ENCODE assay signal across 34 cellular contexts in the genomic region with DNA sequence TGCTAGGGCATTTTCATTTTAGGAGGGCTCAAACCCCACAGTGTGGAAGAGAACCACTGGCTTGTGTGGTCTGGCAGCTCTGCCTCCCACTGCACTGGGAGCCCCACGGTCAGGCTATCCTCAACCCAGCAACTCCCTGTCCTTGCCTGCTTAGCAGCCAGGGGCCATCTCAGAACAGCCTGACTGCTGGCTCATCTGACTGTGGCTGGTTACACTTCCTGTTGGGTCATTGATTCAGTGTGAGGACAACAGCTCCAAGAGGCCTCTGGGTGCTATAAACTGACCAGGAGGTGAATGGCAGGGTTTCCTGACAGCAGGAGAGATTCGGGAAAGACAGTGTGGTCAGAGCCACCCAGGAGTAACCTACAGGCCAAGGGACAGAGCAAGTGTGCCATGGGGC. TPM values are rescaled to one million over a fixed set of nuclear protein-coding genes. Genes with fewer than 3 reads are reported as not detected.
A peak's percentile ranks its signal among the peaks of the same experiment; 100 is the strongest.
DNase-seq lines count a peak whose midpoint lies in the region; ATAC-seq, FAIRE-seq and TF ChIP-seq lines count a peak whose summit lies in the region.
"Had no signal": no experiment of that assay in that cellular context is flagged by ENCODE, and none has a peak within 500 bp of the region (broad histone marks: within the 10 kb centered on the region; RNA-seq: fewer than 3 reads in every experiment).

No MANE protein-coding gene starts in this region.

- H3K4me1 Mint-ChIP-seq in natural killer cell: peaks cover 43 to 59% of the 10 kb centered on the region in 2 donors
- H3K4me1 Mint-ChIP-seq in activated T-cell treated with anti-CD3 and anti-CD28 coated beads, Interleukin-2, amount 50 U/mL, for 4 hours (ENCODE audit: low read depth): peaks cover 3% of the 10 kb centered on the region

- H3K9me3 Mint-ChIP-seq in natural killer cell: no peaks in the 10 kb centered on the region
- no peaks in the 10 kb centered on the region for H3K9me3 Mint-ChIP-seq in activated T-cell treated with anti-CD3 and anti-CD28 coated beads, Interleukin-2, amount 50 U/mL, for 4 hours
- H3K9me3 Mint-ChIP-seq: activated naive CD8-positive, alpha-beta T cell treated with anti-CD3 and anti-CD28 coated beads for 36 hours; CD8-positive, alpha-beta memory T cell; neural progenitor cell had no signal

- ATAC-seq in natural killer cell: no peak
- no peak for ATAC-seq in activated T-cell treated with anti-CD3 and anti-CD28 coated beads, Interleukin-2, amount 50 U/mL, for 4 hours
- no peak for ATAC-seq in upper lobe of left lung (ENCODE audit: low FRiP score in 2 of 2)
- ATAC-seq in left colon: no peak
- ATAC-seq: activated CD8-positive, alpha-beta T cell treated with anti-CD3 and anti-CD28 coated beads, Interleukin-2, amount 10 ng/mL, durations not matched to agents 7 days and 5 days; lower lobe of right lung; T-helper 17 cell had no signal

- H3K36me3 ChIP-seq in bronchial epithelial cell (ENCODE audit: control insufficient read depth, insufficient read depth, low read length) (no peaks in the 10 kb centered on the region), upper lobe of left lung (no peaks in the 10 kb centered on the region)
- H3K36me3 ChIP-seq: lower lobe of right lung, MG63, neural progenitor cell, sigmoid colon had no signal

- TF ChIP-seq POLR2A in upper lobe of left lung (IDR thresholded peaks at IDR 0.05): no peak

- H3K27ac ChIP-seq in upper lobe of left lung: no peak overlapping the region
- H3K27ac ChIP-seq: lower lobe of right lung, neural progenitor cell, RWPE1, sigmoid colon had no signal

- H3K27ac Mint-ChIP-seq in natural killer cell: peak overlapping the region; percentile 84 to 95
- H3K27ac Mint-ChIP-seq: activated CD8-positive, alpha-beta T cell treated with anti-CD3 and anti-CD28 coated beads, Interleukin-2, amount 10 ng/mL, durations not matched to agents 7 days and 5 days; activated naive CD8-positive, alpha-beta T cell treated with anti-CD3 and anti-CD28 coated beads for 36 hours; neural progenitor cell; T-helper 17 cell had no signal

- DNase-seq in SKM-1 treated with dmso at 0.1 percent for 144 hours (lab: John Stamatoyannopoulos, UW; ENCODE audit: unreplicated experiment): peak; percentile 17
- no peak for DNase-seq in SKM-1 (lab: John Stamatoyannopoulos, UW; ENCODE audit: unreplicated experiment)
- DNase-seq in bronchial epithelial cell (ENCODE audit: low read depth): peak; percentile 22
- DNase-seq in natural killer cell: no peak
- no peak for DNase-seq in effector CD4-positive, alpha-beta T cell
- no peak for DNase-seq in activated T-cell treated with anti-CD3 and anti-CD28 coated beads, Interleukin-2, amount 50 U/mL, for 4 hours
- DNase-seq in upper lobe of left lung: no peak
- DNase-seq in left colon: no peak
- DNase-seq: activated CD4-positive, CD25-positive, alpha-beta regulatory T cell treated with anti-CD3 and anti-CD28 coated beads, Interleukin-2, amount 50 U/mL, for 72 hours; activated CD8-positive, alpha-beta T cell treated with anti-CD3 and anti-CD28 coated beads, Interleukin-2, amount 10 ng/mL, durations not matched to agents 7 days and 5 days; activated naive CD8-positive, alpha-beta T cell treated with anti-CD3 and anti-CD28 coated beads for 36 hours; aorta; CD8-positive, alpha-beta memory T cell; cortex of kidney; GF-D8; kidney; lower lobe of right lung; MG63; NCI-H1417 treated with DMSO at 0.1 percent for 48 hours; NCI-H2081; NCI-H2227 treated with DMSO at 0.1 percent for 48 hours; sigmoid colon; stimulated activated CD4-positive, alpha-beta T cell treated with anti-CD3 and anti-CD28 coated beads, Interleukin-15, amount 100 ng/mL, for 24 hours; stimulated activated naive CD4-positive, alpha-beta T cell treated with Interleukin-2 at 50 U/mL for 16 hours; T-helper 17 cell had no signal

- WGBS in upper lobe of left lung, 2 donors: 43 to 81% methylated on average over 2 of the region's 2 CpGs

- no peak for TF ChIP-seq CTCF in bronchial epithelial cell (IDR thresholded peaks at IDR 0.05; ENCODE audit: insufficient read depth, low read length, severe bottlenecking)
- no peak for TF ChIP-seq CTCF in natural killer cell (IDR thresholded peaks at IDR 0.05)
- TF ChIP-seq CTCF in upper lobe of left lung (IDR thresholded peaks at IDR 0.05): no peak

- no peaks in the 10 kb centered on the region for H3K27me3 ChIP-seq in bronchial epithelial cell (ENCODE audit: control insufficient read depth, insufficient read depth, low read length)
- H3K27me3 ChIP-seq in upper lobe of left lung: peaks cover 0 to 7% (median 0%) of the 10 kb centered on the region in 4 donors
- H3K27me3 ChIP-seq: MG63, sigmoid colon had no signal

- no peak for FAIRE-seq in bronchial epithelial cell (lab: Jason Lieb, UNC)
- FAIRE-seq: endometrium, H1, kidney, urothelium cell line had no signal

- peaks cover 8 to 17% (median 13%) of the 10 kb centered on the region in 4 donors for H3K4me1 ChIP-seq in upper lobe of left lung

- intact Hi-C loops in natural killer cell (cut with micrococcal nuclease) (loop anchor here (10.0 kb wide), 1 partner anchor 309 kb away; a partner anchor contains a TSS), left colon (cut with DNase I, micrococcal nuclease) (loop anchor here in 1 of 2 donors (5.0 kb wide), 1 partner anchor 77 kb away; no protein-coding TSS in a partner anchor)

- H3K36me3 Mint-ChIP-seq in natural killer cell: no peaks in the 10 kb centered on the region
- no peaks in the 10 kb centered on the region for H3K36me3 Mint-ChIP-seq in activated T-cell treated with anti-CD3 and anti-CD28 coated beads, Interleukin-2, amount 50 U/mL, for 4 hours (ENCODE audit: insufficient read depth)
- H3K36me3 Mint-ChIP-seq: activated naive CD8-positive, alpha-beta T cell treated with anti-CD3 and anti-CD28 coated beads for 36 hours; CD8-positive, alpha-beta memory T cell; neural progenitor cell had no signal

- peak overlapping the region; percentile 85 for H3K4me3 Mint-ChIP-seq in natural killer cell
- no peak overlapping the region for H3K4me3 Mint-ChIP-seq in activated T-cell treated with anti-CD3 and anti-CD28 coated beads, Interleukin-2, amount 50 U/mL, for 4 hours
- H3K4me3 Mint-ChIP-seq: activated CD8-positive, alpha-beta T cell treated with anti-CD3 and anti-CD28 coated beads, Interleukin-2, amount 10 ng/mL, durations not matched to agents 7 days and 5 days; activated naive CD8-positive, alpha-beta T cell treated with anti-CD3 and anti-CD28 coated beads for 36 hours; neural progenitor cell; T-helper 17 cell had no signal

- H3K4me3 ChIP-seq in bronchial epithelial cell (ENCODE audit: low read depth, low read length): no peak overlapping the region
- no peak overlapping the region for H3K4me3 ChIP-seq in upper lobe of left lung
- H3K4me3 ChIP-seq: lower lobe of right lung, MG63, neural progenitor cell, sigmoid colon had no signal

- H3K27me3 Mint-ChIP-seq in natural killer cell (ENCODE audit: low read depth in 2 of 2): no peaks in the 10 kb centered on the region
- H3K27me3 Mint-ChIP-seq in activated T-cell treated with anti-CD3 and anti-CD28 coated beads, Interleukin-2, amount 50 U/mL, for 4 hours (ENCODE audit: low read depth): no peaks in the 10 kb centered on the region

- H3K9me3 ChIP-seq in upper lobe of left lung: no peaks in the 10 kb centered on the region
- H3K9me3 ChIP-seq: lower lobe of right lung, MG63, sigmoid colon had no signal

- TF ChIP-seq EP300 in upper lobe of left lung (IDR thresholded peaks at IDR 0.05): no peak

RNA-seq across cellular contexts. Expression of a gene that starts 40.1 kb away (rescaled TPM):
- under 0.01 TPM in 1 of 2 replicates, not detected in the other for total RNA-seq in bronchial epithelial cell
- not detected for total RNA-seq in natural killer cell
- not detected for total RNA-seq in activated T-cell treated with anti-CD3 and anti-CD28 coated beads, Interleukin-2, amount 50 U/mL, for 4 hours
- not detected for total RNA-seq in upper lobe of left lung
- under 1 TPM; 0.40 to 0.42 TPM for total RNA-seq in left colon
- total RNA-seq: A172; activated CD8-positive, alpha-beta T cell treated with anti-CD3 and anti-CD28 coated beads, Interleukin-2, amount 10 ng/mL, durations not matched to agents 7 days and 5 days; activated naive CD8-positive, alpha-beta T cell treated with anti-CD3 and anti-CD28 coated beads for 36 hours; aorta; cardiac septum; CD8-positive, alpha-beta memory T cell; glomerular endothelial cell; kidney; lower lobe of right lung; posterior vena cava; T-helper 17 cell had no signal

RNA-seq across cellular contexts. Expression of a gene that starts 41.3 kb away (rescaled TPM):
- 74.8 and 107 TPM in 2 replicates for total RNA-seq in bronchial epithelial cell
- under 1 TPM in 1 of 3 donors, not detected in 2; 0.11 TPM for total RNA-seq in natural killer cell
- under 1 TPM; 0.43 to 0.84 (median 0.58) TPM for total RNA-seq in activated T-cell treated with anti-CD3 and anti-CD28 coated beads, Interleukin-2, amount 50 U/mL, for 4 hours
- 100 to 1,000 TPM in 1 of 6 donors, 10 to 100 TPM in 5; 10.1 to 101 (median 22.5) TPM for total RNA-seq in upper lobe of left lung
- total RNA-seq in left colon: 1 to 10 TPM; 1.1 to 3.0 TPM

Comparison
In these comparisons a context has a peak if more than half of its experiments do, and no peak if none do; other contexts are left out.
1. DNase-seq: peak in SKM-1 treated with dmso at 0.1 percent for 144 hours (single experiment) and bronchial epithelial cell (single experiment); none in SKM-1 (single experiment), natural killer cell (single experiment), effector CD4-positive, alpha-beta T cell (single experiment), activated T-cell treated with anti-CD3 and anti-CD28 coated beads, Interleukin-2, amount 50 U/mL, for 4 hours (single experiment), upper lobe of left lung (0 of 2) and left colon (0 of 2).